Comparison of ENCODE assay signal across 24 cellular contexts in the genomic region with DNA sequence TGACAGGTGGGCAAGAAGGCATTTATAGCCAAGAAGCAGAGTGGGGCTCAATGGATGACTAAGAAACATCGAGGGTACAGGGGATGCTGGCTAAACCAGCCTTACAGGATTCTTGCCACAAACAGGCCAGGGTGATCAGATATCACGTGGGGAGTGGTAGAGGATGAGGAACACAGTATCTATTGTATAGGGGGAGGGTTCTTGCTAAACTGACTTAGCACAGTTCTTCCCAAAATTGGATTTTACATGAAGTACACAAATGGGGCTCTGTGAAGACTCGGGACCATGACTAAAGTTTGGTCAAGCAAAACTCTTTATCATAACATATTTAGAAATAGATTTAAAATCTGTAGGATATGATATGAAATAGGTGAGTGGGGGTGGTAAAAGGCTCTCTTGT.
"Had no signal": no experiment of that assay in that cellular context is flagged by ENCODE, and none has a peak within 500 bp of the region (broad histone marks: within the 10 kb centered on the region; RNA-seq: fewer than 3 reads in every experiment).

No MANE protein-coding gene starts in this region.

- H3K4me1 ChIP-seq: gastroesophageal sphincter, left ventricle myocardium inferior, lower lobe of right lung, pancreas, right lobe of liver, suprapubic skin, tibial artery had no signal

- H3K9me3 Mint-ChIP-seq: memory B cell, neural progenitor cell had no signal

- H3K36me3 Mint-ChIP-seq: immature natural killer cell; memory B cell; natural killer cell treated with Interleukin-12 subunit alpha and Interleukin-12 subunit beta and Interleukin-15 and Interleukin-18, amount 100 ng/mL, for 72 hours; neural progenitor cell; stimulated activated effector memory CD8-positive, alpha-beta T cell treated with anti-CD3 and anti-CD28 coated beads, Interleukin-12 subunit alpha, Interleukin-12 subunit beta, amount 100 ng/mL, for 72 hours had no signal

- ATAC-seq: gastroesophageal sphincter; left cardiac atrium; lower lobe of right lung; natural killer cell treated with Interleukin-12 subunit alpha and Interleukin-12 subunit beta and Interleukin-15 and Interleukin-18, amount 100 ng/mL, for 72 hours; pancreas; right lobe of liver; stimulated activated effector memory CD8-positive, alpha-beta T cell treated with anti-CD3 and anti-CD28 coated beads, Interleukin-12 subunit alpha, Interleukin-12 subunit beta, amount 100 ng/mL, for 72 hours; stimulated activated naive CD8-positive, alpha-beta T cell treated with anti-CD3 and anti-CD28 coated beads, Interleukin-15, Interleukin-2, amounts not matched to agents 100 U/mL and 50 U/mL, for 24 hours had no signal

- H3K27me3 Mint-ChIP-seq: memory B cell; natural killer cell treated with Interleukin-12 subunit alpha and Interleukin-12 subunit beta and Interleukin-15 and Interleukin-18, amount 100 ng/mL, for 72 hours; progenitor cell of endocrine pancreas had no signal

- H3K36me3 ChIP-seq: gastroesophageal sphincter, left ventricle myocardium inferior, lower lobe of right lung, neural progenitor cell, pancreas, right lobe of liver, suprapubic skin, tibial artery had no signal

- H3K27ac Mint-ChIP-seq: endodermal cell; immature natural killer cell; memory B cell; natural killer cell treated with Interleukin-12 subunit alpha and Interleukin-12 subunit beta and Interleukin-15 and Interleukin-18, amount 100 ng/mL, for 72 hours; neural progenitor cell; progenitor cell of endocrine pancreas; stimulated activated effector memory CD8-positive, alpha-beta T cell treated with anti-CD3 and anti-CD28 coated beads, Interleukin-12 subunit alpha, Interleukin-12 subunit beta, amount 100 ng/mL, for 72 hours had no signal

- H3K4me1 Mint-ChIP-seq: endodermal cell; immature natural killer cell; memory B cell; neural progenitor cell; stimulated activated effector memory CD8-positive, alpha-beta T cell treated with anti-CD3 and anti-CD28 coated beads, Interleukin-12 subunit alpha, Interleukin-12 subunit beta, amount 100 ng/mL, for 72 hours had no signal

- H2AFZ ChIP-seq: neural progenitor cell had no signal

- H3K27me3 ChIP-seq: neural progenitor cell, pancreas, right lobe of liver, suprapubic skin, tibial artery had no signal

- H3K4me2 ChIP-seq: neural progenitor cell had no signal

- H3K9me3 ChIP-seq: gastroesophageal sphincter, lower lobe of right lung, pancreas, right lobe of liver, suprapubic skin, tibial artery had no signal

- H3K9ac ChIP-seq: neural progenitor cell had no signal

- H3K4me3 Mint-ChIP-seq: endodermal cell; immature natural killer cell; memory B cell; natural killer cell treated with Interleukin-12 subunit alpha and Interleukin-12 subunit beta and Interleukin-15 and Interleukin-18, amount 100 ng/mL, for 72 hours; neural progenitor cell; stimulated activated effector memory CD8-positive, alpha-beta T cell treated with anti-CD3 and anti-CD28 coated beads, Interleukin-12 subunit alpha, Interleukin-12 subunit beta, amount 100 ng/mL, for 72 hours had no signal

- DNase-seq: effector CD4-positive, alpha-beta T cell; endodermal cell; glutamatergic neuron; immature natural killer cell; kidney; left cardiac atrium; left ventricle myocardium inferior; lower lobe of right lung; midbrain; occipital lobe; pancreas; right lobe of liver; stimulated activated CD4-positive, alpha-beta T cell treated with anti-CD3 and anti-CD28 coated beads, Interleukin-4, amount 100 ng/mL, for 1 hour; stimulated activated CD8-positive, alpha-beta memory T cell treated with anti-CD3 and anti-CD28 coated beads, Interleukin-4, amount 100 ng/mL, for 48 hours; stimulated activated naive CD8-positive, alpha-beta T cell treated with anti-CD3 and anti-CD28 coated beads, Interleukin-15, Interleukin-2, amounts not matched to agents 100 U/mL and 50 U/mL, for 24 hours; tibial artery had no signal

- H3K4me3 ChIP-seq: coronary artery, gastroesophageal sphincter, left ventricle myocardium inferior, lower lobe of right lung, neural progenitor cell, pancreas, right lobe of liver, suprapubic skin, tibial artery had no signal

- H3K27ac ChIP-seq: coronary artery, gastroesophageal sphincter, left ventricle myocardium inferior, lower lobe of right lung, neural progenitor cell, pancreas, right lobe of liver, suprapubic skin, tibial artery had no signal
